In the genomic region with DNA sequence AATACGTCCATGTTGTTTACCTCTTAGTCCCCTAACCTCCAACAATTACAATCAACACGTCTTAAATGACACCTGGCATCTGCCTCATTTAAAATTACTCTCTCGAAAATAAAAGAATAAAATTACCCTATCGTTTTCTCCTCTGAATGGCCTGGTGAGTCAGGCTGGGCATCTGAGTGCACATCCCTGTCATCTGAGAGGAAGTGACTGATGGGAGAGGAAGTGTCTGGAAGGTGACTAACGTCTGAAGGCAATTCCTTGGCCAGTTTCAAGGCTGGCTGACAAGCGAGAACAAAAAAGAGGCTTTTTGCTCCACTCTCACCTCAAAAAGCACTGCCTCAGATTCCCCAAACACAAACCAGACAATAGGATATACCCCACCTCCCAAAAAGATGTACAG, we compare ENCODE assay signal across 1 cellular context.
TF ChIP-seq lines count a peak whose summit lies in the region.

No MANE protein-coding gene starts in this region.

TF ChIP-seq in GM12878, 131 proteins besides CTCF, POLR2A, EP300 and RAD21 (continued from another document):
- TF ChIP-seq, protein P1, sequence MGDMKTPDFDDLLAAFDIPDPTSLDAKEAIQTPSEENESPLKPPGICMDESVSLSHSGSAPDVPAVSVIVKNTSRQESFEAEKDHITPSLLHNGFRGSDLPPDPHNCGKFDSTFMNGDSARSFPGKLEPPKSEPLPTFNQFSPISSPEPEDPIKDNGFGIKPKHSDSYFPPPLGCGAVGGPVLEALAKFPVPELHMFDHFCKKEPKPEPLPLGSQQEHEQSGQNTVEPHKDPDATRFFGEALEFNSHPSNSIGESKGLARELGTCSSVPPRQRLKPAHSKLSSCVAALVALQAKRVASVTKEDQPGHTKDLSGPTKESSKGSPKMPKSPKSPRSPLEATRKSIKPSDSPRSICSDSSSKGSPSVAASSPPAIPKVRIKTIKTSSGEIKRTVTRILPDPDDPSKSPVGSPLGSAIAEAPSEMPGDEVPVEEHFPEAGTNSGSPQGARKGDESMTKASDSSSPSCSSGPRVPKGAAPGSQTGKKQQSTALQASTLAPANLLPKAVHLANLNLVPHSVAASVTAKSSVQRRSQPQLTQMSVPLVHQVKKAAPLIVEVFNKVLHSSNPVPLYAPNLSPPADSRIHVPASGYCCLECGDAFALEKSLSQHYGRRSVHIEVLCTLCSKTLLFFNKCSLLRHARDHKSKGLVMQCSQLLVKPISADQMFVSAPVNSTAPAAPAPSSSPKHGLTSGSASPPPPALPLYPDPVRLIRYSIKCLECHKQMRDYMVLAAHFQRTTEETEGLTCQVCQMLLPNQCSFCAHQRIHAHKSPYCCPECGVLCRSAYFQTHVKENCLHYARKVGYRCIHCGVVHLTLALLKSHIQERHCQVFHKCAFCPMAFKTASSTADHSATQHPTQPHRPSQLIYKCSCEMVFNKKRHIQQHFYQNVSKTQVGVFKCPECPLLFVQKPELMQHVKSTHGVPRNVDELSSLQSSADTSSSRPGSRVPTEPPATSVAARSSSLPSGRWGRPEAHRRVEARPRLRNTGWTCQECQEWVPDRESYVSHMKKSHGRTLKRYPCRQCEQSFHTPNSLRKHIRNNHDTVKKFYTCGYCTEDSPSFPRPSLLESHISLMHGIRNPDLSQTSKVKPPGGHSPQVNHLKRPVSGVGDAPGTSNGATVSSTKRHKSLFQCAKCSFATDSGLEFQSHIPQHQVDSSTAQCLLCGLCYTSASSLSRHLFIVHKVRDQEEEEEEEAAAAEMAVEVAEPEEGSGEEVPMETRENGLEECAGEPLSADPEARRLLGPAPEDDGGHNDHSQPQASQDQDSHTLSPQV (IDR thresholded peaks at IDR 0.05), result 0 out of 2 replicates have a peak, but pooled peaks have one; percentile 15
